15 cellular contexts compared by ENCODE assay signal in the genomic region with DNA sequence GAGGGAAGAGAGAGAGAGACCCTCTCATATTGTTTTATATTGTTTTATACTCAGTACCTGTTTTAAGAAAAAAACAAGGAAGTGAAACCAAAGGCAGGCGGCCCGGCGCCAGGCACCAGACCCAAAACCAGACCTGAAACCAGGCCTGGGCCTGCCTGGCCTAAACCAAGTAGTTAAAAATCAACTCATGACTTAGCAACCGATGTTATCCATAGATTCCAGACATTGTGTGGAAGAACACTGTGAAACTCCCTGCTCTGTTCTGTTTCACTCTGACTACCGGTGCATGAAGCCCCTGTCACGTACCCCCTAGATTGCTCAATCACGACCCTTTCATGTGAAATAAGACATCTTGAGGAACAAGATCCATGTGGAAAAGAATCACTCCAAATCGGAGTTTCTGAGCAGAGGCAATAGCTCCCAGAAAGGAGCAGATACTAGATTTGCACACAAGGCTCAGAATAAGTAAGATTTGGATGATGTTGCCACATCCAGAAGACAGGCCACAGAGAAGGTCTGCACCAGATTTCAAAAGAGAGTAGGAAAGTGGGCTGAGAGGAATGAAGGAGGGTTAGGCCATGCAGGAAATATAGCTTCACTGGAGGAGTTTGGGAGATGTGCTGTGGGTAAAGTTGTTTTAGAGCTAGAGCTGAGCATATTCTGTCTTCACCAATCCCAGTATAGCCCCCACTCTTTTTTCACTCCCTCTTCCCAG. TPM values are rescaled to one million over a fixed set of nuclear protein-coding genes. Genes with fewer than 3 reads are reported as not detected.
DNase-seq lines count a peak whose midpoint lies in the region; ATAC-seq, FAIRE-seq and TF ChIP-seq lines count a peak whose summit lies in the region.
"Had no signal": no experiment of that assay in that cellular context is flagged by ENCODE, and none has a peak within 500 bp of the region (broad histone marks: within the 10 kb centered on the region; RNA-seq: fewer than 3 reads in every experiment).

No MANE protein-coding gene starts in this region.

- H3K4me3 ChIP-seq in foreskin fibroblast (ENCODE audit: low read depth in 1 of 2, low read length in 2 of 2): no peak overlapping the region
- H3K4me3 ChIP-seq: esophagus muscularis mucosa had no signal

- TF ChIP-seq CTCF in foreskin fibroblast (IDR thresholded peaks at IDR 0.05; ENCODE audit: low read depth, low read length): no peak

- FAIRE-seq in RCC 7860 (lab: Jason Lieb, UNC): peak; percentile 83
- FAIRE-seq: A204.1 had no signal

- no peaks in the 10 kb centered on the region for H3K9me3 Mint-ChIP-seq in activated naive CD8-positive, alpha-beta T cell treated with anti-CD3 and anti-CD28 coated beads, Interleukin-2, amount 50 U/mL, for 24 hours
- no peaks in the 10 kb centered on the region for H3K9me3 Mint-ChIP-seq in activated naive CD8-positive, alpha-beta T cell treated with anti-CD3 and anti-CD28 coated beads for 36 hours

- no peak overlapping the region for H3K4me3 Mint-ChIP-seq in activated naive CD8-positive, alpha-beta T cell treated with anti-CD3 and anti-CD28 coated beads, Interleukin-2, amount 50 U/mL, for 24 hours
- no peak overlapping the region for H3K4me3 Mint-ChIP-seq in activated naive CD8-positive, alpha-beta T cell treated with anti-CD3 and anti-CD28 coated beads for 36 hours
- H3K4me3 Mint-ChIP-seq: H9; T-helper 1 cell treated with Interleukin-12 subunit alpha and Interleukin-12 subunit beta and Interleukin-4 antibody, amounts not matched to agents 30 μg/mL and 1 μg/mL, for 36 hours had no signal

- ATAC-seq in activated naive CD8-positive, alpha-beta T cell treated with anti-CD3 and anti-CD28 coated beads, Interleukin-2, amount 50 U/mL, for 24 hours: no peak
- peak; percentile 54 for ATAC-seq in HG03175 (IDR thresholded peaks at IDR 0.05; ENCODE audit: unreplicated experiment)

- H3K4me1 Mint-ChIP-seq in activated naive CD8-positive, alpha-beta T cell treated with anti-CD3 and anti-CD28 coated beads, Interleukin-2, amount 50 U/mL, for 24 hours: no peaks in the 10 kb centered on the region
- H3K4me1 Mint-ChIP-seq in activated naive CD8-positive, alpha-beta T cell treated with anti-CD3 and anti-CD28 coated beads for 36 hours: no peaks in the 10 kb centered on the region
- H3K4me1 Mint-ChIP-seq: H9 had no signal

- no peak overlapping the region for H3K27ac Mint-ChIP-seq in activated naive CD8-positive, alpha-beta T cell treated with anti-CD3 and anti-CD28 coated beads, Interleukin-2, amount 50 U/mL, for 24 hours
- H3K27ac Mint-ChIP-seq in activated naive CD8-positive, alpha-beta T cell treated with anti-CD3 and anti-CD28 coated beads for 36 hours: no peak overlapping the region
- H3K27ac Mint-ChIP-seq: H9; T-helper 1 cell treated with Interleukin-12 subunit alpha and Interleukin-12 subunit beta and Interleukin-4 antibody, amounts not matched to agents 30 μg/mL and 1 μg/mL, for 36 hours had no signal

- H3K27me3 Mint-ChIP-seq in activated naive CD8-positive, alpha-beta T cell treated with anti-CD3 and anti-CD28 coated beads, Interleukin-2, amount 50 U/mL, for 24 hours: no peaks in the 10 kb centered on the region
- H3K27me3 Mint-ChIP-seq in activated naive CD8-positive, alpha-beta T cell treated with anti-CD3 and anti-CD28 coated beads for 36 hours: no peaks in the 10 kb centered on the region

- peak; percentile 6 for DNase-seq in activated naive CD8-positive, alpha-beta T cell treated with anti-CD3 and anti-CD28 coated beads, Interleukin-2, amount 50 U/mL, for 24 hours
- no peak for DNase-seq in activated naive CD8-positive, alpha-beta T cell treated with anti-CD3 and anti-CD28 coated beads for 36 hours
- peak; percentile 55 for DNase-seq in RCC 7860 (ENCODE audit: low spot score)
- no peak for DNase-seq in cortex of kidney (lab: John Stamatoyannopoulos, UW)
- DNase-seq in Ammon's horn (ENCODE audit: low spot score): no peak
- DNase-seq in foreskin fibroblast: no peak
- no peak for DNase-seq in DMS153 treated with DMSO at 0.1 percent for 48 hours (lab: John Stamatoyannopoulos, UW; ENCODE audit: unreplicated experiment)
- DNase-seq: activated CD4-positive, alpha-beta T cell treated with anti-CD3 and anti-CD28 coated beads, Interleukin-2, amount 50 U/mL, for 48 hours; activated gamma-delta T cell treated with Interleukin-2 at 50 U/mL for 16 hours; central memory CD4-positive, alpha-beta T cell; H9 had no signal

- no peaks in the 10 kb centered on the region for H3K36me3 Mint-ChIP-seq in activated naive CD8-positive, alpha-beta T cell treated with anti-CD3 and anti-CD28 coated beads, Interleukin-2, amount 50 U/mL, for 24 hours (ENCODE audit: low read depth)
- H3K36me3 Mint-ChIP-seq in activated naive CD8-positive, alpha-beta T cell treated with anti-CD3 and anti-CD28 coated beads for 36 hours: no peaks in the 10 kb centered on the region

RNA-seq across cellular contexts. Expression of gene ZNF248, which starts 8.7 kb away (rescaled TPM):
- 1 to 10 TPM; 5.4 to 5.5 TPM for total RNA-seq in activated naive CD8-positive, alpha-beta T cell treated with anti-CD3 and anti-CD28 coated beads for 36 hours

Comparison
In these comparisons a context has a peak if more than half of its experiments do, and no peak if none do; other contexts are left out.
1. DNase-seq: peak in activated naive CD8-positive, alpha-beta T cell treated with anti-CD3 and anti-CD28 coated beads, Interleukin-2, amount 50 U/mL, for 24 hours (single experiment) and RCC 7860 (single experiment); none in activated naive CD8-positive, alpha-beta T cell treated with anti-CD3 and anti-CD28 coated beads for 36 hours (single experiment), cortex of kidney (single experiment), Ammon's horn (single experiment), foreskin fibroblast (0 of 2) and DMS153 treated with DMSO at 0.1 percent for 48 hours (single experiment).